Comparison of ENCODE assay signal across 8 cellular contexts in the genomic region with DNA sequence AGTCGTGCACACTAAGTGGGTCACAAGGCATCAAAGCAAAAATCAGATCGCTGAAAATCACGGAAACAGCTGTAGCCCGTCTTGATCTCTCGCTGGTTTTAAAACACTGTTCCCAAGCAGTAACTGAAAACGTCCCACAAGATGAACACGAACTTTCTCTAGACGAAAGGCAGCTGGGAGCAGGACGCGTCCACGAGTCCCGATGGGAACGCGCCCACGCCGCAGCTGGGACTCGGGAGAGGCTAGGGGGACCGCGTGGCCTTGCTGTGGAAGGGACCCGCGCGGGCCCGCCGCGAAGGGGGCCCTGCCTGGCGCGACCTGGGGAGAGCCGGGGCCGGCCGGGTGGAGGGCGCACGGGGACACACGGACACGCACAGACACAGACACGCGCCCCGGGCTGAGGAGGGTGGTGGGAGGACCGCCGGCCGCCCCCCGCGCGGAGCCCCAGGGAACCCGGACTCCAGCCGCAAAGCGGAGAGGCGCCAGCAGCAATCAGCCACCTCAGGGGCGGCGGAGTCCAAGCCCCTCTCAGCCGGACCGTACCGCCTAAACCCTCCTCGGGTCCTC. TPM values are rescaled to one million over a fixed set of nuclear protein-coding genes. Genes with fewer than 3 reads are reported as not detected.
DNase-seq lines count a peak whose midpoint lies in the region; ATAC-seq and TF ChIP-seq lines count a peak whose summit lies in the region.

No MANE protein-coding gene starts in this region.

- no peak for TF ChIP-seq CTCF in adrenal gland (IDR thresholded peaks at IDR 0.05)
- no peak for TF ChIP-seq CTCF in right atrium auricular region (IDR thresholded peaks at IDR 0.05)
- no peak for TF ChIP-seq CTCF in sigmoid colon (IDR thresholded peaks at IDR 0.05)

- H3K4me1 ChIP-seq in adrenal gland (replicated peaks in 1 of 2) (peaks cover 17 to 35% of the 10 kb centered on the region in 2 donors), right atrium auricular region (peaks cover 0 to 23% of the 10 kb centered on the region in 2 donors), sigmoid colon (peaks cover 0 to 20% (median 9%) of the 10 kb centered on the region in 4 donors)

- H3K9me3 ChIP-seq in adrenal gland (replicated peaks in 1 of 3) (no peaks in the 10 kb centered on the region), right atrium auricular region (no peaks in the 10 kb centered on the region), sigmoid colon (no peaks in the 10 kb centered on the region)

- 0% methylated on average over 10 to 53 of the region's 53 CpGs for WGBS in adrenal gland, 4 donors
- WGBS in sigmoid colon, 2 donors, result 0 to 1% methylated on average over 53 of the region's 53 CpGs

- ATAC-seq in HG02623 (IDR thresholded peaks at IDR 0.05; ENCODE audit: unreplicated experiment), result peak; percentile 1

- H3K36me3 ChIP-seq in adrenal gland (replicated peaks in 1 of 2) (no peaks in the 10 kb centered on the region), right atrium auricular region (no peaks in the 10 kb centered on the region), sigmoid colon (no peaks in the 10 kb centered on the region)

- TF ChIP-seq EP300 in sigmoid colon (IDR thresholded peaks at IDR 0.05), result no peak

- intact Hi-C loops in adrenal gland (cut with DNase I), result no loop called here
- intact Hi-C loops in sigmoid colon (cut with DNase I), result loop anchor here (2.0 to 10.0 kb wide), 2 partner anchors 102 to 464 kb away; a partner anchor contains a TSS

- H3K4me3 ChIP-seq in adrenal gland, result peak overlapping the region; percentile 59 to 99 (median 88)
- H3K4me3 ChIP-seq in right atrium auricular region, result peak overlapping the region; percentile 89 to 93
- H3K4me3 ChIP-seq in sigmoid colon, result peak overlapping the region; percentile 66 to 72 (median 70)

- peak overlapping the region; percentile 65 to 91 (median 85) for H3K27ac ChIP-seq in adrenal gland
- peak overlapping the region; percentile 89 to 91 for H3K27ac ChIP-seq in right atrium auricular region
- H3K27ac ChIP-seq in sigmoid colon, result peak overlapping the region; percentile 68 to 82 (median 74)

- H3K27me3 ChIP-seq in adrenal gland, result no peaks in the 10 kb centered on the region
- H3K27me3 ChIP-seq in right atrium auricular region, result no peaks in the 10 kb centered on the region
- no peaks in the 10 kb centered on the region for H3K27me3 ChIP-seq in sigmoid colon

- DNase-seq in activated CD4-positive, alpha-beta T cell treated with anti-CD3 and anti-CD28 coated beads for 48 hours, result peak; percentile 44
- DNase-seq in activated CD4-positive, alpha-beta T cell treated with anti-CD3 and anti-CD28 coated beads, Interleukin-2, amount 50 U/mL, for 48 hours, result no peak
- DNase-seq in NCI-H82 treated with DMSO at 0.1 percent for 48 hours (lab: John Stamatoyannopoulos, UW; ENCODE audit: unreplicated experiment), result peak; percentile 44
- DNase-seq in adrenal gland, result peak in 6 of 7 donors; percentile 16 to 41 (median 30)
- no peak for DNase-seq in right atrium auricular region (ENCODE audit: low spot score)
- no peak for DNase-seq in sigmoid colon
- no peak for DNase-seq in NCI-H187 (lab: John Stamatoyannopoulos, UW)

- peak in 1 of 2 donors; percentile 23 for TF ChIP-seq POLR2A in adrenal gland (IDR thresholded peaks at IDR 0.05)
- TF ChIP-seq POLR2A in sigmoid colon (IDR thresholded peaks at IDR 0.05), result no peak

RNA-seq across cellular contexts. Expression of a gene that starts 0.6 kb away (rescaled TPM):
- 10 to 100 TPM in 6 of 8 donors, 1 to 10 TPM in 2; 3.6 to 30.7 (median 15.9) TPM for total RNA-seq in adrenal gland
- 1 to 10 TPM; 4.7 to 7.1 (median 5.3) TPM for polyA plus RNA-seq in adrenal gland
- total RNA-seq in right atrium auricular region, result 1 to 10 TPM; 6.7 to 7.9 TPM
- 10 to 100 TPM in 3 of 4 donors, 1 to 10 TPM in 1; 9.0 to 15.7 (median 12.3) TPM for total RNA-seq in sigmoid colon
- 10 to 100 TPM; 13.2 to 30.7 (median 29.6) TPM for polyA plus RNA-seq in sigmoid colon

Comparison
In these comparisons a context has a peak if more than half of its experiments do, and no peak if none do; other contexts are left out.
1. DNase-seq: peak in activated CD4-positive, alpha-beta T cell treated with anti-CD3 and anti-CD28 coated beads for 48 hours (single experiment), NCI-H82 treated with DMSO at 0.1 percent for 48 hours (single experiment) and adrenal gland (6 of 7); none in activated CD4-positive, alpha-beta T cell treated with anti-CD3 and anti-CD28 coated beads, Interleukin-2, amount 50 U/mL, for 48 hours (0 of 2), right atrium auricular region (single experiment), sigmoid colon (single experiment) and NCI-H187 (0 of 2).
2. Peak in every context shown above with its lines, with median percentiles within 50 percentile points of each other: H3K27ac ChIP-seq and H3K4me3 ChIP-seq.